ENCODE assay signal across 22 cellular contexts in genomic region chr2:43568226-43568625, GRCh38. TPM values are rescaled to one million over a fixed set of nuclear protein-coding genes. Genes with fewer than 3 reads are reported as not detected.
DNase-seq lines count a peak whose midpoint lies in the region; ATAC-seq, FAIRE-seq and TF ChIP-seq lines count a peak whose summit lies in the region.
"Had no signal": no experiment of that assay in that cellular context is flagged by ENCODE, and none has a peak within 500 bp of the region (broad histone marks: within the 10 kb centered on the region; RNA-seq: fewer than 3 reads in every experiment).

No MANE protein-coding gene starts in this region.

- H3K4me3 Mint-ChIP-seq in activated CD8-positive, alpha-beta T cell treated with anti-CD3 and anti-CD28 coated beads for 36 hours: no peak overlapping the region
- H3K4me3 Mint-ChIP-seq in activated CD8-positive, alpha-beta T cell treated with anti-CD3 and anti-CD28 coated beads, Interleukin-2, amount 10 ng/mL, durations not matched to agents 7 days and 5 days: no peak overlapping the region
- H3K4me3 Mint-ChIP-seq in activated CD4-positive, alpha-beta memory T cell treated with anti-CD3 and anti-CD28 coated beads, Interleukin-2, amount 10 ng/mL, durations not matched to agents 7 days and 5 days: no peak overlapping the region
- no peak overlapping the region for H3K4me3 Mint-ChIP-seq in effector memory CD8-positive, alpha-beta T cell
- H3K4me3 Mint-ChIP-seq: CD4-positive, alpha-beta T cell had no signal

- no peak for DNase-seq in activated CD8-positive, alpha-beta T cell treated with anti-CD3 and anti-CD28 coated beads for 36 hours
- no peak for DNase-seq in activated CD8-positive, alpha-beta T cell treated with anti-CD3 and anti-CD28 coated beads, Interleukin-2, amount 10 ng/mL, durations not matched to agents 7 days and 5 days
- DNase-seq in D721Med (ENCODE audit: insufficient read length, low spot score) (no peak), cortex of kidney (lab: John Stamatoyannopoulos, UW) (no peak), NOMO-1 treated with dmso at 0.1 percent for 144 hours (lab: John Stamatoyannopoulos, UW; ENCODE audit: unreplicated experiment) (no peak)
- DNase-seq in activated CD4-positive, alpha-beta memory T cell treated with anti-CD3 and anti-CD28 coated beads, Interleukin-2, amount 10 ng/mL, durations not matched to agents 7 days and 5 days: no peak
- DNase-seq in effector memory CD8-positive, alpha-beta T cell: no peak
- DNase-seq: BE2C; Caco-2; CD4-positive, alpha-beta T cell; DMS153; GDM1; NCI-H1417 treated with DMSO at 0.1 percent for 48 hours; NCI-H187 treated with DMSO at 0.1 percent for 48 hours; NCI-H2227 treated with DMSO at 0.1 percent for 48 hours; NCI-H524; NCI-H82; RPMI8226 had no signal

- intact Hi-C loops in activated CD8-positive, alpha-beta T cell treated with anti-CD3 and anti-CD28 coated beads for 36 hours (cut with micrococcal nuclease): no loop called here

- peaks cover 52% of the 10 kb centered on the region for H3K36me3 Mint-ChIP-seq in activated CD8-positive, alpha-beta T cell treated with anti-CD3 and anti-CD28 coated beads for 36 hours (ENCODE audit: low read depth)
- peaks cover 62% of the 10 kb centered on the region for H3K36me3 Mint-ChIP-seq in activated CD8-positive, alpha-beta T cell treated with anti-CD3 and anti-CD28 coated beads, Interleukin-2, amount 10 ng/mL, durations not matched to agents 7 days and 5 days (ENCODE audit: low read depth)
- peaks cover 64% of the 10 kb centered on the region for H3K36me3 Mint-ChIP-seq in activated CD4-positive, alpha-beta memory T cell treated with anti-CD3 and anti-CD28 coated beads, Interleukin-2, amount 10 ng/mL, durations not matched to agents 7 days and 5 days (ENCODE audit: low read depth)
- peaks cover 45% of the 10 kb centered on the region for H3K36me3 Mint-ChIP-seq in effector memory CD8-positive, alpha-beta T cell (ENCODE audit: insufficient read depth)

- peaks cover 38% of the 10 kb centered on the region for H3K4me1 Mint-ChIP-seq in activated CD8-positive, alpha-beta T cell treated with anti-CD3 and anti-CD28 coated beads for 36 hours (ENCODE audit: low read depth)
- peaks cover 58% of the 10 kb centered on the region for H3K4me1 Mint-ChIP-seq in activated CD8-positive, alpha-beta T cell treated with anti-CD3 and anti-CD28 coated beads, Interleukin-2, amount 10 ng/mL, durations not matched to agents 7 days and 5 days (ENCODE audit: low read depth)
- H3K4me1 Mint-ChIP-seq in activated CD4-positive, alpha-beta memory T cell treated with anti-CD3 and anti-CD28 coated beads, Interleukin-2, amount 10 ng/mL, durations not matched to agents 7 days and 5 days: peaks cover 70% of the 10 kb centered on the region
- peaks cover 12 to 26% of the 10 kb centered on the region in 2 donors for H3K4me1 Mint-ChIP-seq in effector memory CD8-positive, alpha-beta T cell (ENCODE audit: low read depth in 2 of 2)

- no peak overlapping the region for H3K27ac Mint-ChIP-seq in activated CD8-positive, alpha-beta T cell treated with anti-CD3 and anti-CD28 coated beads for 36 hours
- no peak overlapping the region for H3K27ac Mint-ChIP-seq in activated CD8-positive, alpha-beta T cell treated with anti-CD3 and anti-CD28 coated beads, Interleukin-2, amount 10 ng/mL, durations not matched to agents 7 days and 5 days
- H3K27ac Mint-ChIP-seq in activated CD4-positive, alpha-beta memory T cell treated with anti-CD3 and anti-CD28 coated beads, Interleukin-2, amount 10 ng/mL, durations not matched to agents 7 days and 5 days: peak overlapping the region; percentile 45
- H3K27ac Mint-ChIP-seq in effector memory CD8-positive, alpha-beta T cell: peak overlapping the region; percentile 23 to 42
- H3K27ac Mint-ChIP-seq: CD4-positive, alpha-beta T cell had no signal

- CTCF ChIA-PET in activated CD8-positive, alpha-beta T cell treated with anti-CD3 and anti-CD28 coated beads for 36 hours (lab: Charles Lee): interaction anchor here (0.7 to 7.2 kb wide), 2 partner anchors 8 to 29 kb away, joined by 3 to 62 read pairs; no protein-coding TSS in a partner anchor
- CTCF ChIA-PET in activated CD8-positive, alpha-beta T cell treated with anti-CD3 and anti-CD28 coated beads, Interleukin-2, amount 10 ng/mL, durations not matched to agents 7 days and 5 days (lab: Charles Lee): interaction anchor here (1.6 to 5.9 kb wide), 3 partner anchors 9 to 26 kb away, joined by 6 to 63 read pairs (median 8); no protein-coding TSS in a partner anchor
- CTCF ChIA-PET in activated CD4-positive, alpha-beta memory T cell treated with anti-CD3 and anti-CD28 coated beads, Interleukin-2, amount 10 ng/mL, durations not matched to agents 7 days and 5 days (lab: Charles Lee): interaction anchor here (0.9 to 2.4 kb wide), 4 partner anchors 9 to 740 kb away, joined by 5 to 13 read pairs (median 6); no protein-coding TSS in a partner anchor

- peak; percentile 27 for ATAC-seq in activated CD8-positive, alpha-beta T cell treated with anti-CD3 and anti-CD28 coated beads for 36 hours
- ATAC-seq in activated CD8-positive, alpha-beta T cell treated with anti-CD3 and anti-CD28 coated beads, Interleukin-2, amount 10 ng/mL, durations not matched to agents 7 days and 5 days: no peak
- ATAC-seq in effector memory CD8-positive, alpha-beta T cell (replicated peaks): peak; percentile 58
- no peak for ATAC-seq in GM18502 (IDR thresholded peaks at IDR 0.05; ENCODE audit: poor library complexity, unreplicated experiment)
- ATAC-seq: HCT116 had no signal

- POLR2A ChIA-PET in activated CD8-positive, alpha-beta T cell treated with anti-CD3 and anti-CD28 coated beads for 36 hours (lab: Charles Lee): no interaction called here
- POLR2A ChIA-PET in activated CD8-positive, alpha-beta T cell treated with anti-CD3 and anti-CD28 coated beads, Interleukin-2, amount 10 ng/mL, durations not matched to agents 7 days and 5 days (lab: Charles Lee): interaction anchor here (0.6 kb wide), 1 partner anchor 12 kb away, joined by 3 read pairs; no protein-coding TSS in a partner anchor
- POLR2A ChIA-PET in activated CD4-positive, alpha-beta memory T cell treated with anti-CD3 and anti-CD28 coated beads, Interleukin-2, amount 10 ng/mL, durations not matched to agents 7 days and 5 days (lab: Charles Lee): interaction anchor here (1.3 to 2.8 kb wide), 3 partner anchors 9 to 757 kb away, joined by 3 to 17 read pairs (median 5); partner anchors contain the start of gene THADA

- H3K27me3 Mint-ChIP-seq in activated CD8-positive, alpha-beta T cell treated with anti-CD3 and anti-CD28 coated beads for 36 hours: no peaks in the 10 kb centered on the region
- H3K27me3 Mint-ChIP-seq in activated CD8-positive, alpha-beta T cell treated with anti-CD3 and anti-CD28 coated beads, Interleukin-2, amount 10 ng/mL, durations not matched to agents 7 days and 5 days (ENCODE audit: low read depth): no peaks in the 10 kb centered on the region
- H3K27me3 Mint-ChIP-seq in activated CD4-positive, alpha-beta memory T cell treated with anti-CD3 and anti-CD28 coated beads, Interleukin-2, amount 10 ng/mL, durations not matched to agents 7 days and 5 days: no peaks in the 10 kb centered on the region
- no peaks in the 10 kb centered on the region for H3K27me3 Mint-ChIP-seq in effector memory CD8-positive, alpha-beta T cell
- H3K27me3 Mint-ChIP-seq: CD4-positive, alpha-beta T cell had no signal

- peak; percentile 32 for FAIRE-seq in D721Med (lab: Jason Lieb, UNC)
- FAIRE-seq: A204.1, GM19239 had no signal

- H3K9me3 Mint-ChIP-seq in activated CD8-positive, alpha-beta T cell treated with anti-CD3 and anti-CD28 coated beads for 36 hours: no peaks in the 10 kb centered on the region
- no peaks in the 10 kb centered on the region for H3K9me3 Mint-ChIP-seq in activated CD8-positive, alpha-beta T cell treated with anti-CD3 and anti-CD28 coated beads, Interleukin-2, amount 10 ng/mL, durations not matched to agents 7 days and 5 days (ENCODE audit: insufficient read depth)
- no peaks in the 10 kb centered on the region for H3K9me3 Mint-ChIP-seq in activated CD4-positive, alpha-beta memory T cell treated with anti-CD3 and anti-CD28 coated beads, Interleukin-2, amount 10 ng/mL, durations not matched to agents 7 days and 5 days
- no peaks in the 10 kb centered on the region for H3K9me3 Mint-ChIP-seq in effector memory CD8-positive, alpha-beta T cell
- H3K9me3 Mint-ChIP-seq: CD4-positive, alpha-beta T cell had no signal

- no peak for TF ChIP-seq CTCF in activated CD8-positive, alpha-beta T cell treated with anti-CD3 and anti-CD28 coated beads for 36 hours (IDR thresholded peaks at IDR 0.05)
- no peak for TF ChIP-seq CTCF in D721Med (IDR thresholded peaks at IDR 0.05; ENCODE audit: insufficient read depth, missing control alignments)

RNA-seq across cellular contexts. Expression of gene THADA, which starts 27.6 kb away (rescaled TPM):
- 10 to 100 TPM; 31.3 to 31.6 TPM for total RNA-seq in activated CD8-positive, alpha-beta T cell treated with anti-CD3 and anti-CD28 coated beads for 36 hours
- 10 to 100 TPM; 27.0 to 31.9 TPM for total RNA-seq in activated CD8-positive, alpha-beta T cell treated with anti-CD3 and anti-CD28 coated beads, Interleukin-2, amount 10 ng/mL, durations not matched to agents 7 days and 5 days
- 10 to 100 TPM; 21.6 to 25.8 TPM for total RNA-seq in activated CD4-positive, alpha-beta memory T cell treated with anti-CD3 and anti-CD28 coated beads, Interleukin-2, amount 10 ng/mL, durations not matched to agents 7 days and 5 days

Comparison
In these comparisons a context has a peak if more than half of its experiments do, and no peak if none do; other contexts are left out.
1. ATAC-seq: peak in activated CD8-positive, alpha-beta T cell treated with anti-CD3 and anti-CD28 coated beads for 36 hours (single experiment) and effector memory CD8-positive, alpha-beta T cell (single experiment); none in activated CD8-positive, alpha-beta T cell treated with anti-CD3 and anti-CD28 coated beads, Interleukin-2, amount 10 ng/mL, durations not matched to agents 7 days and 5 days (single experiment) and GM18502 (single experiment).
2. H3K27ac Mint-ChIP-seq: peak in activated CD4-positive, alpha-beta memory T cell treated with anti-CD3 and anti-CD28 coated beads, Interleukin-2, amount 10 ng/mL, durations not matched to agents 7 days and 5 days (single experiment) and effector memory CD8-positive, alpha-beta T cell (2 of 2); none in activated CD8-positive, alpha-beta T cell treated with anti-CD3 and anti-CD28 coated beads for 36 hours (single experiment) and activated CD8-positive, alpha-beta T cell treated with anti-CD3 and anti-CD28 coated beads, Interleukin-2, amount 10 ng/mL, durations not matched to agents 7 days and 5 days (single experiment).